11 cellular contexts compared by ENCODE assay signal in genomic region chr21:42614391-42614790, GRCh38. TPM values are rescaled to one million over a fixed set of nuclear protein-coding genes. Genes with fewer than 3 reads are reported as not detected.
DNase-seq lines count a peak whose midpoint lies in the region; FAIRE-seq and TF ChIP-seq lines count a peak whose summit lies in the region.
"Had no signal": no experiment of that assay in that cellular context is flagged by ENCODE, and none has a peak within 500 bp of the region (broad histone marks: within the 10 kb centered on the region; RNA-seq: fewer than 3 reads in every experiment).

No MANE protein-coding gene starts in this region.

- H3K9ac ChIP-seq in keratinocyte (ENCODE audit: control insufficient read depth, extremely low read depth, insufficient read depth, low read length): peak overlapping the region; percentile 53

- peak overlapping the region; percentile 80 for H3K4me2 ChIP-seq in keratinocyte (ENCODE audit: control insufficient read depth, extremely low read depth, insufficient read depth, low read depth, low read length)

- TF ChIP-seq POLR2A in suprapubic skin (IDR thresholded peaks at IDR 0.05): no peak

- no peaks in the 10 kb centered on the region for H4K20me1 ChIP-seq in keratinocyte (ENCODE audit: control insufficient read depth, extremely low read depth, insufficient read depth, low read length)

- 41% methylated on average over 9 of the region's 9 CpGs for WGBS in suprapubic skin

- H3K4me1 ChIP-seq in keratinocyte (ENCODE audit: control insufficient read depth, extremely low read depth, insufficient read depth, low read length) (peaks cover 14% of the 10 kb centered on the region), suprapubic skin (peaks cover 20% of the 10 kb centered on the region)

- peak; percentile 60 for FAIRE-seq in keratinocyte (lab: Jason Lieb, UNC)

- H3K9me3 ChIP-seq in keratinocyte (ENCODE audit: control insufficient read depth, low read depth, low read length) (no peaks in the 10 kb centered on the region), suprapubic skin (no peaks in the 10 kb centered on the region)

- H2AFZ ChIP-seq in keratinocyte (ENCODE audit: control insufficient read depth, low read length): peak overlapping the region; percentile 75

- H3K9me1 ChIP-seq in keratinocyte (ENCODE audit: control insufficient read depth, extremely low read depth, insufficient read depth, low read length): no peaks in the 10 kb centered on the region

- dilution Hi-C loops in keratinocyte (cut with MboI; ENCODE audit: extremely low pct_ligation_motif_present, low sequenced_read_pairs): no loop called here

- TF ChIP-seq CTCF in keratinocyte (optimal IDR thresholded peaks at IDR 0.05 in 1 of 3, IDR thresholded peaks at IDR 0.05 in 1 of 3, conservative IDR thresholded peaks at IDR 0.05 in 1 of 3; ENCODE audit: extremely low read depth in 1 of 3, insufficient read depth in 2 of 3, low read length in 3 of 3) (no peak), suprapubic skin (IDR thresholded peaks at IDR 0.05) (no peak)

- no peaks in the 10 kb centered on the region for H3K79me2 ChIP-seq in keratinocyte (ENCODE audit: control insufficient read depth, insufficient read depth, low read length)

- H3K27ac ChIP-seq in keratinocyte (ENCODE audit: control insufficient read depth, insufficient read depth, low read length): peak overlapping the region; percentile 48
- peak overlapping the region; percentile 71 for H3K27ac ChIP-seq in suprapubic skin

- peak; percentile 40 for DNase-seq in activated naive CD4-positive, alpha-beta T cell treated with Interleukin-2 at 50 U/mL for 16 hours
- DNase-seq in activated naive CD4-positive, alpha-beta T cell treated with anti-CD3 and anti-CD28 coated beads, Interleukin-2, amount 50 U/mL, for 16 hours: no peak
- peak; percentile 12 for DNase-seq in activated T-cell treated with anti-CD3 and anti-CD28 coated beads for 24 hours (ENCODE audit: low read depth)
- no peak for DNase-seq in keratinocyte (ENCODE audit: low read depth, low spot score)
- DNase-seq in suprapubic skin (ENCODE audit: low spot score in 2 of 2): peak; percentile 33 to 40
- no peak for DNase-seq in COLO829 (ENCODE audit: low spot score)
- no peak for DNase-seq in NOMO-1 treated with dmso at 0.1 percent for 144 hours (lab: John Stamatoyannopoulos, UW; ENCODE audit: unreplicated experiment)
- no peak for DNase-seq in NCI-H187 treated with DMSO at 0.1 percent for 48 hours (lab: John Stamatoyannopoulos, UW)
- DNase-seq: hippocampal formation, NCI-H748 treated with DMSO at 0.1 percent for 48 hours had no signal

- H3K4me3 ChIP-seq in keratinocyte (ENCODE audit: control insufficient read depth in 2 of 3, extremely low read depth in 1 of 3, insufficient read depth in 2 of 3, low read depth in 1 of 3, low read length in 3 of 3): peak overlapping the region in 2 of 3 experiments; percentile 18 to 39
- H3K4me3 ChIP-seq in suprapubic skin: peak overlapping the region; percentile 19

- no peak for TF ChIP-seq EP300 in suprapubic skin (IDR thresholded peaks at IDR 0.05)

- H3K36me3 ChIP-seq in keratinocyte (ENCODE audit: control insufficient read depth in 2 of 2, extremely low read depth in 1 of 2, insufficient read depth in 2 of 2, low read length in 2 of 2) (no peaks in the 10 kb centered on the region), suprapubic skin (no peaks in the 10 kb centered on the region)

- H3K27me3 ChIP-seq in keratinocyte (ENCODE audit: control insufficient read depth, extremely low read depth, insufficient read depth, low read length): peaks cover 24% of the 10 kb centered on the region
- peaks cover 30% of the 10 kb centered on the region for H3K27me3 ChIP-seq in suprapubic skin

RNA-seq across cellular contexts. Expression of gene PDE9A, which starts 39.0 kb away (rescaled TPM):
- polyA plus RNA-seq in keratinocyte: 0.13 to 0.37 TPM (median 0.22 TPM) in 3 replicates
- polyA plus RNA-seq in keratinocyte (2011; ENCODE audit: low read depth): 2.0 TPM
- 0.44 and 0.53 TPM in 2 replicates for polyA plus RNA-seq in keratinocyte (2011; cell fraction: cytosol; rRNA removed)
- 0.31 and 0.81 TPM in 2 replicates for polyA plus RNA-seq in keratinocyte (2011; cell fraction: nucleus; rRNA removed)
- polyA plus RNA-seq in keratinocyte (2012; ENCODE audit: low replicate concordance): 0.29 and 0.63 TPM in 2 replicates
- polyA minus RNA-seq in keratinocyte: 0.69 TPM in 1 of 3 replicates, not detected in the others
- polyA minus RNA-seq in keratinocyte (2011; cell fraction: cytosol; rRNA and poly(A)+ RNA removed): not detected
- polyA minus RNA-seq in keratinocyte (2011; cell fraction: nucleus; rRNA and poly(A)+ RNA removed): 1.3 TPM in 1 of 2 replicates, not detected in the other
- total RNA-seq in suprapubic skin: 10 to 100 TPM in 1 of 4 donors, 1 to 10 TPM in 3; 4.5 to 12.0 (median 7.1) TPM
- total RNA-seq: myocyte had no signal

Comparison
In these comparisons a context has a peak if more than half of its experiments do, and no peak if none do; other contexts are left out.
1. DNase-seq: peak in activated naive CD4-positive, alpha-beta T cell treated with Interleukin-2 at 50 U/mL for 16 hours (single experiment), activated T-cell treated with anti-CD3 and anti-CD28 coated beads for 24 hours (single experiment) and suprapubic skin (2 of 2); none in activated naive CD4-positive, alpha-beta T cell treated with anti-CD3 and anti-CD28 coated beads, Interleukin-2, amount 50 U/mL, for 16 hours (single experiment), keratinocyte (single experiment), COLO829 (single experiment), NOMO-1 treated with dmso at 0.1 percent for 144 hours (single experiment) and NCI-H187 treated with DMSO at 0.1 percent for 48 hours (single experiment).